ENCODE assay signal across 1 cellular context in genomic region chr20:57106692-57107091, GRCh38.
TF ChIP-seq lines count a peak whose summit lies in the region.

No MANE protein-coding gene starts in this region.

TF ChIP-seq in K562, 482 proteins besides CTCF, POLR2A, EP300 and RAD21 (continued from another document):
- TF ChIP-seq ZNF639 (CRISPR knock-in tag; conservative IDR thresholded peaks at IDR 0.05 in 1 of 2, IDR thresholded peaks at IDR 0.05 in 1 of 2) = no peak
